In genomic region chr10:13769926-13770325, GRCh38 we compare ENCODE assay signal across 15 cellular contexts.
DNase-seq lines count a peak whose midpoint lies in the region; ATAC-seq and TF ChIP-seq lines count a peak whose summit lies in the region.
"Had no signal": no experiment of that assay in that cellular context is flagged by ENCODE, and none has a peak within 500 bp of the region (broad histone marks: within the 10 kb centered on the region; RNA-seq: fewer than 3 reads in every experiment).

No MANE protein-coding gene starts in this region.

- WGBS in IMR-90 (ENCODE audit: extremely low coverage in 2 of 2, insufficient read length in 1 of 2), 2 experiments: 44% methylated on average over 4 of the region's 8 CpGs; no CpG with 5 or more reads in 1 of the 2 experiments
- WGBS in trophoblast cell (ENCODE audit: extremely low coverage, insufficient coverage, insufficient read length): no CpG with 5 or more reads among the region's 8 CpGs
- WGBS in esophagus squamous epithelium, 2 donors: 38 to 40% methylated on average over 8 of the region's 8 CpGs

- H2BK20ac ChIP-seq in IMR-90 (ENCODE audit: low read depth, low read length): peak overlapping the region; percentile 84; the same call in 1 of the 2 replicates

- H2BK120ac ChIP-seq in IMR-90 (ENCODE audit: low read depth, low read length) (peak overlapping the region; percentile 65; the same call in 1 of the 2 replicates), trophoblast cell (ENCODE audit: insufficient read depth, low read length, poor library complexity) (no peak overlapping the region)

- peak overlapping the region; percentile 77 for H3K14ac ChIP-seq in IMR-90 (replicated peaks; ENCODE audit: low read depth, low read length)
- H3K14ac ChIP-seq in trophoblast cell (ENCODE audit: low read length): no peak overlapping the region

- no peak overlapping the region for H3K56ac ChIP-seq in IMR-90 (ENCODE audit: extremely low read depth, insufficient read depth, low read length)

- DNase-seq in IMR-90: peak; percentile 80
- DNase-seq in adipocyte (ENCODE audit: low read depth): peak; percentile 63
- peak; percentile 96 to 100 for DNase-seq in trophoblast cell
- no peak for DNase-seq in T-cell
- DNase-seq in NCI-H1694 treated with DMSO at 0.1 percent for 48 hours (lab: John Stamatoyannopoulos, UW): no peak
- no peak for DNase-seq in esophagus squamous epithelium (lab: John Stamatoyannopoulos, UW)
- DNase-seq in HEK293T (ENCODE audit: extremely low spot score): no peak
- DNase-seq: colonic mucosa, head of caudate nucleus, NCI-H1436, posterior cingulate gyrus had no signal

- POLR2A ChIA-PET in IMR-90 (lab: Charles Lee; ENCODE audit: unreplicated experiment) (interaction anchor here (0.5 kb wide), 1 partner anchor 132 kb away, joined by 3 read pairs; no protein-coding TSS in a partner anchor), T-cell (lab: Charles Lee) (no interaction called here), HEK293T (lab: Yijun Ruan, JAX) (no interaction called here)

- peak overlapping the region; percentile 61 for H4K5ac ChIP-seq in IMR-90 (ENCODE audit: low read depth, low read length)

- H2AFZ ChIP-seq in IMR-90 (replicated peaks; ENCODE audit: low read length, poor library complexity) (no peak overlapping the region), trophoblast cell (ENCODE audit: insufficient read depth, low read length, poor library complexity) (no peak overlapping the region)

- no peaks in the 10 kb centered on the region for H3K27me3 ChIP-seq in IMR-90 (ENCODE audit: control insufficient read depth, insufficient read depth, low read length)
- no peaks in the 10 kb centered on the region for H3K27me3 ChIP-seq in adipocyte (replicated peaks; ENCODE audit: control insufficient read depth, insufficient read depth, low read length)
- no peaks in the 10 kb centered on the region for H3K27me3 ChIP-seq in trophoblast cell (ENCODE audit: insufficient read depth, low read length)
- no peaks in the 10 kb centered on the region for H3K27me3 ChIP-seq in esophagus squamous epithelium
- H3K27me3 ChIP-seq: colonic mucosa had no signal

- TF ChIP-seq CTCF in IMR-90 (conservative IDR thresholded peaks at IDR 0.05; ENCODE audit: low read depth, low read length) (no peak), esophagus squamous epithelium (IDR thresholded peaks at IDR 0.05) (no peak)

- H3K23ac ChIP-seq in IMR-90 (ENCODE audit: low read depth, low read length) (peak overlapping the region; percentile 55; the same call in 1 of the 2 replicates), trophoblast cell (ENCODE audit: low read length) (no peak overlapping the region)

- H2AK5ac ChIP-seq in IMR-90 (ENCODE audit: low read depth, low read length): peak overlapping the region; percentile 15; the same call in 1 of the 2 replicates
- no peak overlapping the region for H2AK5ac ChIP-seq in trophoblast cell (ENCODE audit: low read length)

- H4K91ac ChIP-seq in IMR-90 (ENCODE audit: insufficient read depth, low read depth, low read length) (no peak overlapping the region; the same call in 1 of the 2 replicates), trophoblast cell (ENCODE audit: low read depth, low read length) (no peak overlapping the region)

- intact Hi-C loops in IMR-90 (cut with micrococcal nuclease): no loop called here
- intact Hi-C loops in esophagus squamous epithelium (cut with DNase I): no loop called here

- H3K36me3 ChIP-seq in IMR-90 (ENCODE audit: control insufficient read depth, insufficient read depth, low read length) (peaks cover 3% of the 10 kb centered on the region; the same call in 1 of the 2 replicates), adipocyte (ENCODE audit: control insufficient read depth, insufficient read depth, low read length, severe bottlenecking) (peaks cover 24% of the 10 kb centered on the region), trophoblast cell (ENCODE audit: control insufficient read depth in 1 of 2, insufficient read depth in 2 of 2, low read length in 2 of 2) (no peaks in the 10 kb centered on the region), esophagus squamous epithelium (no peaks in the 10 kb centered on the region)
- H3K36me3 ChIP-seq: colonic mucosa, HAP-1 had no signal

- in situ Hi-C loops in IMR-90 (cut with MboI; ENCODE audit: low sequenced_read_pairs): loop anchor here (10.0 kb wide), 2 partner anchors 155 to 395 kb away; no protein-coding TSS in a partner anchor

- no peak overlapping the region for H4K12ac ChIP-seq in trophoblast cell (ENCODE audit: low read depth, low read length)

- H3K4me1 ChIP-seq in IMR-90 (ENCODE audit: control insufficient read depth, insufficient read depth, low read length) (peaks cover 6% of the 10 kb centered on the region), adipocyte (ENCODE audit: control insufficient read depth, insufficient read depth, low read length) (no peaks in the 10 kb centered on the region), trophoblast cell (ENCODE audit: control insufficient read depth in 1 of 2, insufficient read depth in 2 of 2, low read length in 2 of 2) (peaks cover 9 to 10% of the 10 kb centered on the region in 2 experiments), esophagus squamous epithelium (peaks cover 0 to 30% (median 3%) of the 10 kb centered on the region in 3 donors)
- H3K4me1 ChIP-seq: colonic mucosa, HAP-1 had no signal

- no peak overlapping the region for H3K9ac ChIP-seq in IMR-90 (ENCODE audit: low read depth, low read length)
- H3K9ac ChIP-seq in adipocyte (ENCODE audit: low read length): no peak overlapping the region
- no peak overlapping the region for H3K9ac ChIP-seq in trophoblast cell (ENCODE audit: low read length)

- H3K4me3 ChIP-seq in IMR-90 (ENCODE audit: insufficient read depth, low read depth, low read length) (no peak overlapping the region), adipocyte (ENCODE audit: low read length) (no peak overlapping the region), trophoblast cell (ENCODE audit: low read depth, low read length) (no peak overlapping the region), esophagus squamous epithelium (no peak overlapping the region)
- H3K4me3 ChIP-seq: colonic mucosa, HAP-1, thoracic aorta had no signal

- H3K4ac ChIP-seq in IMR-90 (ENCODE audit: low read depth, low read length): peak overlapping the region; percentile 74; the same call in 1 of the 2 replicates
- H3K4ac ChIP-seq in trophoblast cell (ENCODE audit: low read depth, low read length): no peak overlapping the region

- H3K9me3 ChIP-seq in IMR-90 (ENCODE audit: control insufficient read depth, insufficient read depth, low read length) (no peaks in the 10 kb centered on the region), adipocyte (ENCODE audit: control insufficient read depth, low read length) (no peaks in the 10 kb centered on the region), trophoblast cell (ENCODE audit: insufficient read depth, low read depth, low read length) (no peaks in the 10 kb centered on the region), esophagus squamous epithelium (no peaks in the 10 kb centered on the region)
- H3K9me3 ChIP-seq: colonic mucosa, HAP-1, thoracic aorta had no signal

- H3K36me3 Mint-ChIP-seq in T-cell: no peaks in the 10 kb centered on the region

- H4K8ac ChIP-seq in IMR-90 (ENCODE audit: low read depth in 2 of 2, low read length in 2 of 2) (peak overlapping the region in 1 of 2 experiments; percentile 68; a peak in 2 of 4 replicates), trophoblast cell (ENCODE audit: low read depth, low read length) (no peak overlapping the region)

- dilution Hi-C loops in IMR-90 (cut with HindIII; ENCODE audit: low sequenced_read_pairs, unreplicated experiment): no loop called here

- H3K18ac ChIP-seq in IMR-90 (ENCODE audit: low read depth, low read length) (peak overlapping the region; percentile 54), trophoblast cell (ENCODE audit: low read length) (no peak overlapping the region)

- no peaks in the 10 kb centered on the region for H3K9me3 Mint-ChIP-seq in T-cell

- no peak for TF ChIP-seq POLR2A in IMR-90 (IDR thresholded peaks at IDR 0.05; ENCODE audit: low read depth, low read length)
- no peak for TF ChIP-seq POLR2A in esophagus squamous epithelium (IDR thresholded peaks at IDR 0.05)

- H3K27ac ChIP-seq in IMR-90 (ENCODE audit: insufficient read depth, low read length) (no peak overlapping the region), trophoblast cell (ENCODE audit: low read depth, low read length) (no peak overlapping the region), esophagus squamous epithelium (no peak overlapping the region)
- H3K27ac ChIP-seq: colonic mucosa, thoracic aorta had no signal

- no peak for TF ChIP-seq RAD21 in IMR-90 (IDR thresholded peaks at IDR 0.05; ENCODE audit: low read length)

- H3K4me1 Mint-ChIP-seq in T-cell: no peaks in the 10 kb centered on the region

- H2BK12ac ChIP-seq in trophoblast cell (ENCODE audit: low read length): no peak overlapping the region

- ATAC-seq in GM18907 (IDR thresholded peaks at IDR 0.05; ENCODE audit: unreplicated experiment): peak; percentile 38
- no peak; the same call in 1 of the 2 replicates for ATAC-seq in IMR-90 (ENCODE audit: low read depth)
- ATAC-seq in T-cell (replicated peaks in 1 of 4): no peak
- ATAC-seq: Panc1 had no signal

- H3K27me3 Mint-ChIP-seq in T-cell: peaks cover 14 to 24% of the 10 kb centered on the region in 2 donors

- CTCF ChIA-PET in IMR-90 (lab: Yijun Ruan, JAX): no interaction called here
- CTCF ChIA-PET in T-cell (lab: Charles Lee): no interaction called here
- CTCF ChIA-PET in HEK293T (lab: Yijun Ruan, JAX): interaction anchor here (1.0 kb wide), 1 partner anchor 110 kb away, joined by 4 read pairs; no protein-coding TSS in a partner anchor

- H2BK5ac ChIP-seq in IMR-90 (ENCODE audit: low read depth, low read length, poor library complexity, severe bottlenecking): peak overlapping the region; percentile 41
- no peak overlapping the region for H2BK5ac ChIP-seq in trophoblast cell (ENCODE audit: low read depth, low read length, poor library complexity)

- H4K20me1 ChIP-seq in IMR-90 (ENCODE audit: insufficient read depth, low read length): no peaks in the 10 kb centered on the region

- peaks cover 8% of the 10 kb centered on the region for H3K9me1 ChIP-seq in IMR-90 (ENCODE audit: insufficient read depth, low read length)

- peaks cover 22 to 63% of the 10 kb centered on the region in 2 experiments for H3K79me1 ChIP-seq in IMR-90 (ENCODE audit: low read depth in 1 of 2, low read length in 2 of 2)
- H3K79me1 ChIP-seq in trophoblast cell (ENCODE audit: low read length): peaks cover 4% of the 10 kb centered on the region

- H3K4me2 ChIP-seq in IMR-90 (ENCODE audit: low read depth, low read length) (peak overlapping the region; percentile 39; the same call in 1 of the 2 replicates), trophoblast cell (ENCODE audit: low read length) (no peak overlapping the region)

- H3K79me2 ChIP-seq in trophoblast cell (ENCODE audit: control insufficient read depth, insufficient read depth, low read length, poor library complexity): no peaks in the 10 kb centered on the region

- H2BK15ac ChIP-seq in IMR-90 (ENCODE audit: low read depth, low read length): 0 out of 3 replicates have a peak overlapping the region, but pooled peaks have one; percentile 1

- H3K27ac Mint-ChIP-seq in T-cell: no peak overlapping the region

- no peak overlapping the region for H3K4me3 Mint-ChIP-seq in T-cell

- BruUV-seq in IMR-90 (replicated peaks; lab: Mats Ljungman, UMichigan): no TSS peak

- no peak overlapping the region for H2AK9ac ChIP-seq in IMR-90 (replicated peaks; ENCODE audit: low read depth, low read length, poor library complexity)

TF ChIP-seq in HEK293T, 16 proteins besides CTCF, POLR2A, EP300 and RAD21 (continues in another document):
- no peak for TF ChIP-seq BHLHE40 (IDR thresholded peaks at IDR 0.05; ENCODE audit: borderline replicate concordance)

Comparison
In these comparisons a context has a peak if more than half of its experiments do, and no peak if none do; other contexts are left out.
1. DNase-seq: peak in IMR-90 (single experiment), adipocyte (single experiment) and trophoblast cell (2 of 2); none in T-cell (0 of 34), NCI-H1694 treated with DMSO at 0.1 percent for 48 hours (single experiment), esophagus squamous epithelium (single experiment) and HEK293T (single experiment).